In the genomic region with DNA sequence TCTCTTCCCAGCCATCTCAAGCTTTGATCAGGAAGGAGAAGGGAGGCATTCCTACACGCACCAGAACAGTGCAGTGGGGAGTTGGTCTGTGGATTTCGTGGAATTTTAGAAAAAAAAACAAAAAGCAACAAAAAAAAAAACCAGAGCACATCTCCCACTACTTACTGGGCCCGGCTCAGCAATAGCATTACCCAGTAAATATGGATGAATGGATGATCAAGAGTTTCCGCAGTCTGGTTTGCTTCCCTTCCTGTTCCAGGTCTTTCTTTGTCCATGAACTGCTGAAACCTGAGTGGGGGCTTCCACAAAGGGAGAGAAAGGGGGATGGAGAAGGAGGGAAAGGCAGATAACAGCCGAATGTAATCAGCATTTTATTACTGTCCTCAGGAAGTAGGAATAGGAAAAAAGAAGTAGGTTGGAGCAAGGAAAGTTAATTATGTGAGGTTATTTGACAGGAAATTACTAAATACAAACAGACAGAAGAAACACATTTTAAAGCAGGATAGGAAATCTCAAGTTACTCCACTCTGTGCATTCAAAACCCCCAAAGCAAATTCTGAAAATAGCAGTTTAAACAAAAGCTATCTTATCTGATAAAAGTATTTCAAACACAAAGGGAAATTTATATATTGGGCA, we compare ENCODE assay signal across 15 cellular contexts.
DNase-seq lines count a peak whose midpoint lies in the region; ATAC-seq, FAIRE-seq and TF ChIP-seq lines count a peak whose summit lies in the region.
"Had no signal": no experiment of that assay in that cellular context is flagged by ENCODE, and none has a peak within 500 bp of the region (broad histone marks: within the 10 kb centered on the region; RNA-seq: fewer than 3 reads in every experiment).

No MANE protein-coding gene starts in this region.

- H3K4me2 ChIP-seq in BLaER1: peak overlapping the region; percentile 23
- H3K4me2 ChIP-seq in mesenchymal stem cell (ENCODE audit: low read length, poor library complexity, severe bottlenecking): no peak overlapping the region

- no peak for ATAC-seq in GM18858 (IDR thresholded peaks at IDR 0.05; ENCODE audit: unreplicated experiment)
- ATAC-seq in HG03175 (IDR thresholded peaks at IDR 0.05; ENCODE audit: unreplicated experiment): no peak
- ATAC-seq: stimulated activated effector memory CD8-positive, alpha-beta T cell treated with anti-CD3 and anti-CD28 coated beads, Interleukin-12 subunit alpha, Interleukin-12 subunit beta, amount 100 ng/mL, for 72 hours had no signal

- no peak overlapping the region for H3K23ac ChIP-seq in mesenchymal stem cell (ENCODE audit: low read length in 2 of 2)

- H3K27ac Mint-ChIP-seq in activated naive CD8-positive, alpha-beta T cell treated with anti-CD3 and anti-CD28 coated beads for 36 hours: no peak overlapping the region
- H3K27ac Mint-ChIP-seq: stimulated activated effector memory CD8-positive, alpha-beta T cell treated with anti-CD3 and anti-CD28 coated beads, Interleukin-12 subunit alpha, Interleukin-12 subunit beta, amount 100 ng/mL, for 72 hours had no signal

- no peak for TF ChIP-seq CTCF in astrocyte of the spinal cord (IDR thresholded peaks at IDR 0.05; ENCODE audit: low read depth, low read length)

- H3K4me1 ChIP-seq in BLaER1: peaks cover 48% of the 10 kb centered on the region
- peaks cover 18% of the 10 kb centered on the region for H3K4me1 ChIP-seq in mesenchymal stem cell (ENCODE audit: control insufficient read depth, insufficient read depth, low read depth, low read length)

- H3K36me3 Mint-ChIP-seq in activated naive CD8-positive, alpha-beta T cell treated with anti-CD3 and anti-CD28 coated beads for 36 hours: no peaks in the 10 kb centered on the region
- H3K36me3 Mint-ChIP-seq: stimulated activated effector memory CD8-positive, alpha-beta T cell treated with anti-CD3 and anti-CD28 coated beads, Interleukin-12 subunit alpha, Interleukin-12 subunit beta, amount 100 ng/mL, for 72 hours had no signal

- no peak overlapping the region for H3K27ac ChIP-seq in BLaER1
- peak overlapping the region; percentile 54 for H3K27ac ChIP-seq in KOPT-K1 (ENCODE audit: low read depth, low read length, poor library complexity, severe bottlenecking)
- H3K27ac ChIP-seq in mesenchymal stem cell (ENCODE audit: low read length, poor library complexity, severe bottlenecking): peak overlapping the region; percentile 88

- no peak overlapping the region for H3K14ac ChIP-seq in mesenchymal stem cell (ENCODE audit: low read length in 2 of 2)

- no peaks in the 10 kb centered on the region for H4K20me1 ChIP-seq in BLaER1

- H2AFZ ChIP-seq in mesenchymal stem cell (ENCODE audit: low read depth, low read length): no peak overlapping the region

- peaks cover 10% of the 10 kb centered on the region for H3K4me1 Mint-ChIP-seq in activated naive CD8-positive, alpha-beta T cell treated with anti-CD3 and anti-CD28 coated beads for 36 hours
- H3K4me1 Mint-ChIP-seq: stimulated activated effector memory CD8-positive, alpha-beta T cell treated with anti-CD3 and anti-CD28 coated beads, Interleukin-12 subunit alpha, Interleukin-12 subunit beta, amount 100 ng/mL, for 72 hours had no signal

- H3K4me3 ChIP-seq in BLaER1: no peak overlapping the region
- no peak overlapping the region for H3K4me3 ChIP-seq in astrocyte of the spinal cord (ENCODE audit: low read depth, low read length)
- H3K4me3 ChIP-seq in mesenchymal stem cell (ENCODE audit: insufficient read depth in 1 of 2, low read depth in 1 of 2, low read length in 2 of 2): no peak overlapping the region

- no peak overlapping the region for H4K91ac ChIP-seq in mesenchymal stem cell (ENCODE audit: low read length)

- TF ChIP-seq POLR2A in GM12892 (IDR thresholded peaks at IDR 0.05; ENCODE audit: low read depth, low read length): no peak

- H3K4me3 Mint-ChIP-seq in activated naive CD8-positive, alpha-beta T cell treated with anti-CD3 and anti-CD28 coated beads for 36 hours: no peak overlapping the region
- H3K4me3 Mint-ChIP-seq: stimulated activated effector memory CD8-positive, alpha-beta T cell treated with anti-CD3 and anti-CD28 coated beads, Interleukin-12 subunit alpha, Interleukin-12 subunit beta, amount 100 ng/mL, for 72 hours had no signal

- no peak for FAIRE-seq in GM12892 (lab: Jason Lieb, UNC)
- FAIRE-seq: GM12891 had no signal

- H3K9me3 ChIP-seq in BLaER1 (no peaks in the 10 kb centered on the region), KOPT-K1 (ENCODE audit: insufficient read depth, low read length, poor library complexity, severe bottlenecking) (no peaks in the 10 kb centered on the region), mesenchymal stem cell (ENCODE audit: control insufficient read depth, low read length) (no peaks in the 10 kb centered on the region)

- H3K18ac ChIP-seq in mesenchymal stem cell (ENCODE audit: low read depth in 1 of 2, low read length in 2 of 2): peak overlapping the region; percentile 8 to 52

- H3K9me3 Mint-ChIP-seq in activated naive CD8-positive, alpha-beta T cell treated with anti-CD3 and anti-CD28 coated beads for 36 hours: no peaks in the 10 kb centered on the region

- H3K36me3 ChIP-seq in BLaER1: no peaks in the 10 kb centered on the region
- H3K36me3 ChIP-seq in KOPT-K1 (ENCODE audit: insufficient read depth, low read length): peaks cover 46% of the 10 kb centered on the region
- H3K36me3 ChIP-seq in mesenchymal stem cell (ENCODE audit: control insufficient read depth in 1 of 2, insufficient read depth in 2 of 2, low read depth in 1 of 2, low read length in 2 of 2): no peaks in the 10 kb centered on the region

- H3K27me3 Mint-ChIP-seq in activated naive CD8-positive, alpha-beta T cell treated with anti-CD3 and anti-CD28 coated beads for 36 hours: no peaks in the 10 kb centered on the region

- peak; percentile 13 for DNase-seq in astrocyte of the spinal cord (ENCODE audit: low read depth, low spot score)
- DNase-seq in mesenchymal stem cell: peak; percentile 44
- no peak for DNase-seq in activated naive CD8-positive, alpha-beta T cell treated with anti-CD3 and anti-CD28 coated beads for 36 hours
- no peak for DNase-seq in GM12892 (ENCODE audit: insufficient read length)
- DNase-seq: activated CD4-positive, alpha-beta T cell treated with anti-CD3 and anti-CD28 coated beads for 4 hours; aorta; NCI-H2227 treated with DMSO at 0.1 percent for 48 hours; stimulated activated CD4-positive, alpha-beta T cell treated with anti-CD3 and anti-CD28 coated beads, Interleukin-4, amount 100 ng/mL, for 24 hours; T-helper 2 cell had no signal

- H3K27me3 ChIP-seq in BLaER1 (no peaks in the 10 kb centered on the region), mesenchymal stem cell (ENCODE audit: control insufficient read depth in 1 of 2, insufficient read depth in 1 of 2, low read length in 2 of 2) (no peaks in the 10 kb centered on the region)

- no peak overlapping the region for H2BK15ac ChIP-seq in mesenchymal stem cell (ENCODE audit: low read depth, poor library complexity, severe bottlenecking)

- H4K8ac ChIP-seq in mesenchymal stem cell (ENCODE audit: low read length): peak overlapping the region; percentile 5

- 27% methylated on average over 3 of the region's 5 CpGs for WGBS in mesenchymal stem cell

- H3K9ac ChIP-seq in BLaER1 (no peak overlapping the region), mesenchymal stem cell (ENCODE audit: low read length) (no peak overlapping the region)

- peaks cover 5% of the 10 kb centered on the region for H3K79me1 ChIP-seq in mesenchymal stem cell (replicated peaks; ENCODE audit: low read length, poor library complexity, severe bottlenecking)

- peak overlapping the region; percentile 76 for H2BK5ac ChIP-seq in mesenchymal stem cell (ENCODE audit: low read depth, low read length, poor library complexity, severe bottlenecking)

- in situ Hi-C loops in astrocyte of the spinal cord (cut with HindIII; ENCODE audit: low sequenced_read_pairs): no loop called here

- H2BK120ac ChIP-seq in mesenchymal stem cell (ENCODE audit: low read depth, low read length): no peak overlapping the region

- H2BK12ac ChIP-seq in mesenchymal stem cell (ENCODE audit: low read length in 2 of 2): peak overlapping the region in 1 of 2 experiments; percentile 72

- peak overlapping the region; percentile 93 for H2AK5ac ChIP-seq in mesenchymal stem cell (ENCODE audit: low read length, severe bottlenecking)

- H3K4ac ChIP-seq in mesenchymal stem cell (ENCODE audit: low read depth in 1 of 2, low read length in 2 of 2): peak overlapping the region in 1 of 2 experiments; percentile 9

Comparison
In these comparisons a context has a peak if more than half of its experiments do, and no peak if none do; other contexts are left out.
1. DNase-seq: peak in astrocyte of the spinal cord (single experiment) and mesenchymal stem cell (single experiment); none in activated naive CD8-positive, alpha-beta T cell treated with anti-CD3 and anti-CD28 coated beads for 36 hours (single experiment) and GM12892 (single experiment).